ENCODE assay signal across 1 cellular context in genomic region chr18:55073116-55073515, GRCh38.
TF ChIP-seq lines count a peak whose summit lies in the region.

No MANE protein-coding gene starts in this region.

TF ChIP-seq in GM23338, 12 proteins besides CTCF, POLR2A, EP300 and RAD21 (continued from another document):
- TF ChIP-seq ZNF462 (CRISPR knock-in tag; IDR thresholded peaks at IDR 0.05) (no peak), ETS1 (IDR thresholded peaks at IDR 0.05) (no peak), EZH2phosphoT487 (IDR thresholded peaks at IDR 0.05; ENCODE audit: unreplicated experiment) (no peak), EZH2 (IDR thresholded peaks at IDR 0.05; ENCODE audit: low read depth, unreplicated experiment) (no peak), JUNB (IDR thresholded peaks at IDR 0.05; ENCODE audit: unreplicated experiment) (no peak), NANOG (IDR thresholded peaks at IDR 0.05; ENCODE audit: borderline replicate concordance) (no peak), REST (IDR thresholded peaks at IDR 0.05; ENCODE audit: unreplicated experiment) (no peak), STAT1 (IDR thresholded peaks at IDR 0.05; ENCODE audit: unreplicated experiment) (no peak)
